Comparison of ENCODE assay signal across 22 cellular contexts in the genomic region with DNA sequence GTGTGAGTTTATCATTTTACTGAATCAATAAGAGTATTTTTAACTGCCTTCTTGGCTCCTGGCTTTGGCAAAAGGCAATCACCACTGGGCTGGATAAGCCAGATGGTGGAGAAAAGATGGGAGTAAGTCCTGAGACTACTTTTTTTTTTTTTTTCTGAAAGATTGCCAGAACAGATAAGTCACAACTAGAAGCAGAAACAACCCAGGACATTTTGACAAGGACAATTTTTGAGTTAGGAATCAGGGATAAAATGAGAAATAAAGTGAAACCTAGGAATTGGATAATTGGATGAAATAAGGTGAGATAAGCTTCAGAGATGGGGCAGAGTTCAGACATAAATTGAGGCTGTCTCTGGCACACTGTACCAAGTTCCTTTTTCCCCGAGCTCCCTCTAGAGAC.
DNase-seq lines count a peak whose midpoint lies in the region; ATAC-seq and TF ChIP-seq lines count a peak whose summit lies in the region.
"Had no signal": no experiment of that assay in that cellular context is flagged by ENCODE, and none has a peak within 500 bp of the region (broad histone marks: within the 10 kb centered on the region; RNA-seq: fewer than 3 reads in every experiment).

No MANE protein-coding gene starts in this region.

- H3K4me3 Mint-ChIP-seq in WTC11, result no peak overlapping the region
- no peak overlapping the region for H3K4me3 Mint-ChIP-seq in CD8-positive, alpha-beta memory T cell
- H3K4me3 Mint-ChIP-seq in activated CD4-positive, alpha-beta T cell treated with anti-CD3 and anti-CD28 coated beads, Interleukin-2, amount 10 ng/mL, durations not matched to agents 24 days and 14 days, result no peak overlapping the region
- H3K4me3 Mint-ChIP-seq: T-helper 17 cell had no signal

- H3K36me3 Mint-ChIP-seq in WTC11, result no peaks in the 10 kb centered on the region
- H3K36me3 Mint-ChIP-seq in CD8-positive, alpha-beta memory T cell, result no peaks in the 10 kb centered on the region
- H3K36me3 Mint-ChIP-seq in activated CD4-positive, alpha-beta T cell treated with anti-CD3 and anti-CD28 coated beads, Interleukin-2, amount 10 ng/mL, durations not matched to agents 24 days and 14 days (ENCODE audit: low read depth), result no peaks in the 10 kb centered on the region

- H3K79me2 ChIP-seq in OCI-LY3 (ENCODE audit: low read length), result no peaks in the 10 kb centered on the region

- H2AFZ ChIP-seq in OCI-LY3 (ENCODE audit: low read depth, low read length), result no peak overlapping the region

- H4K20me1 ChIP-seq in OCI-LY3 (ENCODE audit: insufficient read depth, low read length), result no peaks in the 10 kb centered on the region
- H4K20me1 ChIP-seq: BLaER1 had no signal

- ATAC-seq in WTC11, result peak; percentile 50; the same call in 1 of the 2 replicates
- ATAC-seq: T-helper 17 cell had no signal

- H3K9me3 ChIP-seq in OCI-LY3 (ENCODE audit: insufficient read depth, low read length), result no peaks in the 10 kb centered on the region
- H3K9me3 ChIP-seq in CD8-positive, alpha-beta memory T cell (ENCODE audit: low read length), result no peaks in the 10 kb centered on the region
- H3K9me3 ChIP-seq: BLaER1, HAP-1 had no signal

- CTCF ChIA-PET in WTC11 (lab: Charles Lee), result no interaction called here
- CTCF ChIA-PET in CD8-positive, alpha-beta memory T cell (lab: Charles Lee), result no interaction called here

- H3K4me2 ChIP-seq in OCI-LY3 (ENCODE audit: low read length), result no peak overlapping the region
- H3K4me2 ChIP-seq: BLaER1 had no signal

- H3K4me1 ChIP-seq in OCI-LY3 (ENCODE audit: low read length), result no peaks in the 10 kb centered on the region
- no peaks in the 10 kb centered on the region for H3K4me1 ChIP-seq in CD8-positive, alpha-beta memory T cell (ENCODE audit: insufficient read depth, low read length)
- H3K4me1 ChIP-seq: BLaER1, HAP-1 had no signal

- TF ChIP-seq CTCF in OCI-LY3 (IDR thresholded peaks at IDR 0.05; ENCODE audit: low read depth, low read length), result 0 out of 2 replicates have a peak, but pooled peaks have one; percentile 8
- no peak for TF ChIP-seq CTCF in WTC11 (IDR thresholded peaks at IDR 0.05)

- H3K36me3 ChIP-seq in OCI-LY3 (replicated peaks; ENCODE audit: low read depth, low read length), result no peaks in the 10 kb centered on the region
- no peaks in the 10 kb centered on the region for H3K36me3 ChIP-seq in CD8-positive, alpha-beta memory T cell (ENCODE audit: insufficient read depth, low read length)
- H3K36me3 ChIP-seq: BLaER1, HAP-1 had no signal

- POLR2A ChIA-PET in WTC11 (lab: Charles Lee), result no interaction called here
- POLR2A ChIA-PET in CD8-positive, alpha-beta memory T cell (lab: Charles Lee), result no interaction called here

- H3K27ac Mint-ChIP-seq in WTC11, result no peak overlapping the region
- no peak overlapping the region for H3K27ac Mint-ChIP-seq in CD8-positive, alpha-beta memory T cell
- no peak overlapping the region for H3K27ac Mint-ChIP-seq in activated CD4-positive, alpha-beta T cell treated with anti-CD3 and anti-CD28 coated beads, Interleukin-2, amount 10 ng/mL, durations not matched to agents 24 days and 14 days
- H3K27ac Mint-ChIP-seq: T-helper 17 cell had no signal

- DNase-seq in DMS 273 (lab: John Stamatoyannopoulos, UW; ENCODE audit: unreplicated experiment), result peak; percentile 25
- no peak for DNase-seq in DMS 273 treated with DMSO at 0.1 percent for 48 hours (lab: John Stamatoyannopoulos, UW)
- DNase-seq in ELF-1 (ENCODE audit: low read depth, low spot score), result peak; percentile 5
- DNase-seq in WTC11 (ENCODE audit: low spot score), result no peak
- DNase-seq in CD8-positive, alpha-beta memory T cell, result no peak
- no peak for DNase-seq in activated CD4-positive, alpha-beta T cell treated with anti-CD3 and anti-CD28 coated beads, Interleukin-2, amount 10 ng/mL, durations not matched to agents 24 days and 14 days
- no peak for DNase-seq in activated CD4-positive, CD25-positive, alpha-beta regulatory T cell treated with anti-CD3 and anti-CD28 coated beads, Interleukin-2, amount 50 U/mL, for 72 hours
- DNase-seq: DMS79 treated with DMSO at 0.1 percent for 48 hours; IMR-90; MM.1S; NCI-H1092 treated with DMSO at 0.1 percent for 48 hours; NCI-H146; NCI-H2081; NCI-H226; NCI-H526; NK-92 treated with Interleukin-12 subunit alpha and Interleukin-12 subunit beta, amount 100 ng/mL, for 24 hours; SIG-M5; T-helper 17 cell had no signal

- no peaks in the 10 kb centered on the region for H3K4me1 Mint-ChIP-seq in WTC11
- no peaks in the 10 kb centered on the region for H3K4me1 Mint-ChIP-seq in CD8-positive, alpha-beta memory T cell
- no peaks in the 10 kb centered on the region for H3K4me1 Mint-ChIP-seq in activated CD4-positive, alpha-beta T cell treated with anti-CD3 and anti-CD28 coated beads, Interleukin-2, amount 10 ng/mL, durations not matched to agents 24 days and 14 days
- H3K4me1 Mint-ChIP-seq: T-helper 17 cell had no signal

- H3K27ac ChIP-seq in OCI-LY3 (ENCODE audit: low read length), result no peak overlapping the region
- H3K27ac ChIP-seq in CD8-positive, alpha-beta memory T cell (ENCODE audit: low read depth, low read length), result no peak overlapping the region
- H3K27ac ChIP-seq: 22Rv1, BLaER1 had no signal

- H3K4me3 ChIP-seq in OCI-LY3 (ENCODE audit: low read length), result no peak overlapping the region
- no peak overlapping the region for H3K4me3 ChIP-seq in CD8-positive, alpha-beta memory T cell (ENCODE audit: low read length)
- H3K4me3 ChIP-seq: BLaER1, HAP-1 had no signal

- H3K9me3 Mint-ChIP-seq in WTC11, result no peaks in the 10 kb centered on the region
- H3K9me3 Mint-ChIP-seq in CD8-positive, alpha-beta memory T cell, result peaks cover 0 to 6% (median 0%) of the 10 kb centered on the region in 5 donors
- H3K9me3 Mint-ChIP-seq in activated CD4-positive, alpha-beta T cell treated with anti-CD3 and anti-CD28 coated beads, Interleukin-2, amount 10 ng/mL, durations not matched to agents 24 days and 14 days, result no peaks in the 10 kb centered on the region

- intact Hi-C loops in activated CD4-positive, alpha-beta T cell treated with anti-CD3 and anti-CD28 coated beads, Interleukin-2, amount 10 ng/mL, durations not matched to agents 24 days and 14 days (cut with micrococcal nuclease), result no loop called here

- H3K27me3 Mint-ChIP-seq in WTC11 (ENCODE audit: low read depth), result no peaks in the 10 kb centered on the region; the same call in none of the 2 replicates
- no peaks in the 10 kb centered on the region for H3K27me3 Mint-ChIP-seq in CD8-positive, alpha-beta memory T cell
- H3K27me3 Mint-ChIP-seq in activated CD4-positive, alpha-beta T cell treated with anti-CD3 and anti-CD28 coated beads, Interleukin-2, amount 10 ng/mL, durations not matched to agents 24 days and 14 days, result no peaks in the 10 kb centered on the region
- H3K27me3 Mint-ChIP-seq: T-helper 17 cell had no signal

- H3K27me3 ChIP-seq in OCI-LY3 (ENCODE audit: low read depth, low read length), result no peaks in the 10 kb centered on the region
- no peaks in the 10 kb centered on the region for H3K27me3 ChIP-seq in CD8-positive, alpha-beta memory T cell (ENCODE audit: insufficient read depth, low read length, poor library complexity, severe bottlenecking)
- H3K27me3 ChIP-seq: BLaER1 had no signal

- H3K9ac ChIP-seq in OCI-LY3 (ENCODE audit: low read length), result no peak overlapping the region
- H3K9ac ChIP-seq: BLaER1 had no signal

TF ChIP-seq in WTC11, 78 proteins besides CTCF, POLR2A, EP300 and RAD21:
- TF ChIP-seq, protein P1, sequence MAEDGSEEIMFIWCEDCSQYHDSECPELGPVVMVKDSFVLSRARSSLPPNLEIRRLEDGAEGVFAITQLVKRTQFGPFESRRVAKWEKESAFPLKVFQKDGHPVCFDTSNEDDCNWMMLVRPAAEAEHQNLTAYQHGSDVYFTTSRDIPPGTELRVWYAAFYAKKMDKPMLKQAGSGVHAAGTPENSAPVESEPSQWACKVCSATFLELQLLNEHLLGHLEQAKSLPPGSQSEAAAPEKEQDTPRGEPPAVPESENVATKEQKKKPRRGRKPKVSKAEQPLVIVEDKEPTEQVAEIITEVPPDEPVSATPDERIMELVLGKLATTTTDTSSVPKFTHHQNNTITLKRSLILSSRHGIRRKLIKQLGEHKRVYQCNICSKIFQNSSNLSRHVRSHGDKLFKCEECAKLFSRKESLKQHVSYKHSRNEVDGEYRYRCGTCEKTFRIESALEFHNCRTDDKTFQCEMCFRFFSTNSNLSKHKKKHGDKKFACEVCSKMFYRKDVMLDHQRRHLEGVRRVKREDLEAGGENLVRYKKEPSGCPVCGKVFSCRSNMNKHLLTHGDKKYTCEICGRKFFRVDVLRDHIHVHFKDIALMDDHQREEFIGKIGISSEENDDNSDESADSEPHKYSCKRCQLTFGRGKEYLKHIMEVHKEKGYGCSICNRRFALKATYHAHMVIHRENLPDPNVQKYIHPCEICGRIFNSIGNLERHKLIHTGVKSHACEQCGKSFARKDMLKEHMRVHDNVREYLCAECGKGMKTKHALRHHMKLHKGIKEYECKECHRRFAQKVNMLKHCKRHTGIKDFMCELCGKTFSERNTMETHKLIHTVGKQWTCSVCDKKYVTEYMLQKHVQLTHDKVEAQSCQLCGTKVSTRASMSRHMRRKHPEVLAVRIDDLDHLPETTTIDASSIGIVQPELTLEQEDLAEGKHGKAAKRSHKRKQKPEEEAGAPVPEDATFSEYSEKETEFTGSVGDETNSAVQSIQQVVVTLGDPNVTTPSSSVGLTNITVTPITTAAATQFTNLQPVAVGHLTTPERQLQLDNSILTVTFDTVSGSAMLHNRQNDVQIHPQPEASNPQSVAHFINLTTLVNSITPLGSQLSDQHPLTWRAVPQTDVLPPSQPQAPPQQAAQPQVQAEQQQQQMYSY (CRISPR knock-in tag; IDR thresholded peaks at IDR 0.05), result no peak

Comparison
In these comparisons a context has a peak if more than half of its experiments do, and no peak if none do; other contexts are left out.
1. DNase-seq: peak in DMS 273 (single experiment) and ELF-1 (single experiment); none in DMS 273 treated with DMSO at 0.1 percent for 48 hours (single experiment), WTC11 (single experiment), CD8-positive, alpha-beta memory T cell (0 of 5), activated CD4-positive, alpha-beta T cell treated with anti-CD3 and anti-CD28 coated beads, Interleukin-2, amount 10 ng/mL, durations not matched to agents 24 days and 14 days (single experiment) and activated CD4-positive, CD25-positive, alpha-beta regulatory T cell treated with anti-CD3 and anti-CD28 coated beads, Interleukin-2, amount 50 U/mL, for 72 hours (single experiment).